Comparison of ENCODE assay signal across 13 cellular contexts in the genomic region with DNA sequence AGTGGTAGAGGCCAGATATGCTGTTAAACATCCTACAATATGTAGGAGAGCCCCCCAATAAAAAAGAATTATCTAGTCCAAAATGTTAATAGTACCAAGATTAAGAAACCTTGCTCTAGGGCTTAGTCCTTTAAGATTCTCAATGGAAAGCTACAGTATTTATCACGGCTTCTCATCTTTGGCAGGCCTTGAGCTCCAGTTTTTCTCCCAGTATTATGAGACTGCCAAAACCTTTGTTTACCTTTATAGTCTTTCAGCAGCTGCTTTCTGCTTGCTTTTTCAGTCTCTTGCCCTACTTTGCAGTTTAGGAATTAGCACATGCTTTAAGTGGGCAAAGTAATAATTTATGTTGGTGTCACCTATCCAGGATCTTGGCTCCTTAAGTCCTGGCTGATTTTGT.
"Had no signal": no experiment of that assay in that cellular context is flagged by ENCODE, and none has a peak within 500 bp of the region (broad histone marks: within the 10 kb centered on the region; RNA-seq: fewer than 3 reads in every experiment).

No MANE protein-coding gene starts in this region.

- H3K27me3 ChIP-seq: tibial artery, uterus had no signal

- DNase-seq: activated B cell treated with CpG ODN at 0.5 μM for 24 hours; activated CD4-positive, alpha-beta T cell treated with anti-CD3 and anti-CD28 coated beads, Interleukin-2, amount 10 ng/mL, durations not matched to agents 24 days and 14 days; activated naive CD4-positive, alpha-beta T cell treated with anti-CD3 and anti-CD28 coated beads for 36 hours; caudate nucleus; effector CD8-positive, alpha-beta T cell; hypothalamus; mesenchymal stem cell; retina; T-helper 1 cell; tibial artery; uterus had no signal

- H3K4me1 ChIP-seq: uterus had no signal

- H3K36me3 ChIP-seq: tibial artery, uterus had no signal

- H3K4me3 ChIP-seq: coronary artery, skin epidermis, tibial artery, uterus had no signal

- H3K27ac ChIP-seq: coronary artery, skin epidermis, tibial artery, uterus had no signal

- H3K9me3 ChIP-seq: tibial artery, uterus had no signal
